In the genomic region with DNA sequence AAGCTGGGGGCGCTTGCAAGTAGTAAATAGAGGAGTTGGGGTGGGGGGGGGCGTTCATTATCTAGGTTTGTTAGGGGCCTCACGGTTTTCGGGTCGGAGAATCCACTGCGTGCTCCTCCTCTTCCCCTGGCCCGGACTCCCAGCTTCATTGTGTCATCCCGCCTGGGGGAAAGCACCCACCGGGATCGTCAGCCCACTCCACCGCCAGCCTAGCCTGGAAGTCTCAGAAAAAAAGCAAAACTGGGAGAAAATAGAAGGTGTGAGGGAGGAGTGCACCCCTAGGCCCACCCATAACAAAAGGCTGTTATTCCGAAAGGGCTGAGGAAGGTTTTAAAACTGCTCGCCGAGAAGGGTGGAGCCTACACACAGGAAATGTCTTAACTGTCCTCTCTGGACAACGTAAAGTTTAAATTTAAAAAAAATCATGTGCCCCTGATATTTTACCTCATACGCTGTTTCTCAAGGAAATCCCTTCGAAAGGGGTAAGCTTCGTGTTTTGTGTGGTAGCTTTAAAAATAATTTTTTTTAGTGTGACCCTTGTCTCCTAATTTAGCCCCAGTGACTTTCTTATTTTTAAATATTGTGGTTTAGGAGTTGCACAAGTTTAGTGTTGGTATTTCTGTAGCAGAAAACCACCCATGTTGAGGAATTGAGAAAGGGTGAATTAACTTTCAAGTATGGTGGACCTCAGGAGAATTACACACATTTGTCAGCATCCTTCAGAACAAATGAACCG, we compare ENCODE assay signal across 8 cellular contexts.
DNase-seq lines count a peak whose midpoint lies in the region; ATAC-seq, FAIRE-seq and TF ChIP-seq lines count a peak whose summit lies in the region.

No MANE protein-coding gene starts in this region.

- no peak for TF ChIP-seq EP300 in suprapubic skin (IDR thresholded peaks at IDR 0.05)

- no peaks in the 10 kb centered on the region for H3K9me3 ChIP-seq in CD4-positive, CD25-positive, alpha-beta regulatory T cell (ENCODE audit: control insufficient read depth in 2 of 2, low read length in 2 of 2)
- no peaks in the 10 kb centered on the region for H3K9me3 ChIP-seq in suprapubic skin

- TF ChIP-seq POLR2A in suprapubic skin (IDR thresholded peaks at IDR 0.05): no peak

- no peak for FAIRE-seq in bronchial epithelial cell (lab: Jason Lieb, UNC)

- peak overlapping the region; percentile 96 to 99 (median 97) for H3K27ac Mint-ChIP-seq in CD4-positive, CD25-positive, alpha-beta regulatory T cell

- H3K27ac ChIP-seq in CD4-positive, CD25-positive, alpha-beta regulatory T cell (ENCODE audit: insufficient read depth, low read length, poor library complexity, severe bottlenecking): peak overlapping the region; percentile 87
- H3K27ac ChIP-seq in suprapubic skin: peak overlapping the region; percentile 96

- H3K4me1 Mint-ChIP-seq in CD4-positive, CD25-positive, alpha-beta regulatory T cell: peaks cover 21 to 59% (median 43%) of the 10 kb centered on the region in 4 donors

- DNase-seq in CD4-positive, CD25-positive, alpha-beta regulatory T cell: peak in 2 of 3 donors; percentile 47 to 82
- DNase-seq in RKO (ENCODE audit: low spot score): peak; percentile 75
- peak; percentile 78 for DNase-seq in bronchial epithelial cell (ENCODE audit: low read depth)
- peak; percentile 64 for DNase-seq in left kidney (ENCODE audit: low read depth, low spot score)
- DNase-seq in suprapubic skin (ENCODE audit: low spot score in 2 of 2): peak in 1 of 2 donors; percentile 81
- no peak for DNase-seq in NCI-H2081 treated with DMSO at 0.1 percent for 48 hours (lab: John Stamatoyannopoulos, UW)

- H3K4me3 Mint-ChIP-seq in CD4-positive, CD25-positive, alpha-beta regulatory T cell: peak overlapping the region; percentile 98 to 99 (median 99)

- no peaks in the 10 kb centered on the region for H3K27me3 Mint-ChIP-seq in CD4-positive, CD25-positive, alpha-beta regulatory T cell

- H3K9me3 Mint-ChIP-seq in CD4-positive, CD25-positive, alpha-beta regulatory T cell: no peaks in the 10 kb centered on the region

- no peaks in the 10 kb centered on the region for H3K27me3 ChIP-seq in CD4-positive, CD25-positive, alpha-beta regulatory T cell (ENCODE audit: control insufficient read depth, insufficient read depth, low read length)
- H3K27me3 ChIP-seq in bronchial epithelial cell (ENCODE audit: control insufficient read depth, insufficient read depth, low read length): no peaks in the 10 kb centered on the region
- no peaks in the 10 kb centered on the region for H3K27me3 ChIP-seq in suprapubic skin

- no peak for TF ChIP-seq CTCF in bronchial epithelial cell (IDR thresholded peaks at IDR 0.05; ENCODE audit: insufficient read depth, low read length, severe bottlenecking)
- TF ChIP-seq CTCF in suprapubic skin (IDR thresholded peaks at IDR 0.05): no peak

- 2% methylated on average over 19 of the region's 19 CpGs for WGBS in suprapubic skin

- peaks cover 55% of the 10 kb centered on the region for H3K4me1 ChIP-seq in CD4-positive, CD25-positive, alpha-beta regulatory T cell (ENCODE audit: control insufficient read depth, insufficient read depth, low read length, poor library complexity, severe bottlenecking)
- H3K4me1 ChIP-seq in suprapubic skin: peaks cover 79% of the 10 kb centered on the region

- peaks cover 26% of the 10 kb centered on the region for H3K36me3 Mint-ChIP-seq in CD4-positive, CD25-positive, alpha-beta regulatory T cell

- peak overlapping the region; percentile 98 for H3K4me3 ChIP-seq in CD4-positive, CD25-positive, alpha-beta regulatory T cell (ENCODE audit: low read depth, low read length)
- H3K4me3 ChIP-seq in bronchial epithelial cell (ENCODE audit: low read depth, low read length) (peak overlapping the region; percentile 89), suprapubic skin (peak overlapping the region; percentile 71)

- H3K36me3 ChIP-seq in CD4-positive, CD25-positive, alpha-beta regulatory T cell (ENCODE audit: control insufficient read depth, insufficient read depth, low read length): peaks cover 3% of the 10 kb centered on the region
- H3K36me3 ChIP-seq in bronchial epithelial cell (ENCODE audit: control insufficient read depth, insufficient read depth, low read length): peaks cover 4% of the 10 kb centered on the region
- no peaks in the 10 kb centered on the region for H3K36me3 ChIP-seq in suprapubic skin

- ATAC-seq in CD4-positive, CD25-positive, alpha-beta regulatory T cell (ENCODE audit: low read depth in 2 of 2): peak in 1 of 2 donors; percentile 14
- ATAC-seq in GM18907 (IDR thresholded peaks at IDR 0.05; ENCODE audit: unreplicated experiment) (peak; percentile 47), HG03064 (IDR thresholded peaks at IDR 0.05; ENCODE audit: low read depth, unreplicated experiment) (peak; percentile 41)
